ENCODE assay signal across 29 cellular contexts in genomic region chr4:7733201-7733600, GRCh38.
"Had no signal": no experiment of that assay in that cellular context is flagged by ENCODE, and none has a peak within 500 bp of the region (broad histone marks: within the 10 kb centered on the region; RNA-seq: fewer than 3 reads in every experiment).

No MANE protein-coding gene starts in this region.

- H3K9me3 Mint-ChIP-seq: natural killer cell; nephron progenitor cell; neural crest cell; stimulated activated memory B cell treated with anti-CD40 and anti-IgM and Interleukin-4, amounts not matched to agents 10 μg/mL and 1 μg/mL and 100 μg/mL, for 72 hours; stimulated activated naive CD8-positive, alpha-beta T cell treated with anti-CD3 and anti-CD28 coated beads, Interleukin-15, Interleukin-2, amounts not matched to agents 100 ng/mL and 50 ng/mL, for 24 hours; type B pancreatic cell had no signal

- H3K4me1 ChIP-seq: parathyroid adenoma, psoas muscle, right lobe of liver, sigmoid colon, suprapubic skin, testis, tibial artery, transverse colon, upper lobe of right lung, uterus had no signal

- H3K27ac ChIP-seq: ovary, parathyroid adenoma, psoas muscle, right lobe of liver, sigmoid colon, suprapubic skin, testis, tibial artery, transverse colon, upper lobe of right lung, uterus had no signal

- DNase-seq: naive thymus-derived CD4-positive, alpha-beta T cell; natural killer cell; nephron progenitor cell; occipital lobe; ovary; right lobe of liver; sigmoid colon; small intestine; stimulated activated CD4-positive, alpha-beta T cell treated with anti-CD3 and anti-CD28 coated beads, Interleukin-12 subunit alpha, Interleukin-12 subunit beta, amount 100 ng/mL, for 4 hours; stimulated activated CD4-positive, alpha-beta T cell treated with anti-CD3 and anti-CD28 coated beads, Interleukin-1b, Interleukin-23, amount 100 ng/mL, for 48 hours; stimulated activated CD4-positive, alpha-beta T cell treated with anti-CD3 and anti-CD28 coated beads, Interleukin-4, amount 100 ng/mL, for 1 hour; stimulated activated CD4-positive, alpha-beta T cell treated with anti-CD3 and anti-CD28 coated beads, Interleukin-4, amount 100 ng/mL, for 4 hours; stimulated activated CD8-positive, alpha-beta memory T cell treated with anti-CD3 and anti-CD28 coated beads, Interleukin-4, amount 100 ng/mL, for 48 hours; stimulated activated naive CD4-positive, alpha-beta T cell; substantia nigra; testis; tibial artery; transverse colon; upper lobe of right lung; uterus had no signal

- H3K9me3 ChIP-seq: ovary, psoas muscle, right lobe of liver, sigmoid colon, suprapubic skin, testis, tibial artery, transverse colon, upper lobe of right lung, uterus had no signal

- H3K4me3 Mint-ChIP-seq: naive thymus-derived CD4-positive, alpha-beta T cell; natural killer cell; nephron progenitor cell; neural crest cell; stimulated activated memory B cell treated with anti-CD40 and anti-IgM and Interleukin-4, amounts not matched to agents 10 μg/mL and 1 μg/mL and 100 μg/mL, for 72 hours; stimulated activated naive CD8-positive, alpha-beta T cell treated with anti-CD3 and anti-CD28 coated beads, Interleukin-15, Interleukin-2, amounts not matched to agents 100 ng/mL and 50 ng/mL, for 24 hours; type B pancreatic cell had no signal

- H3K27me3 ChIP-seq: ovary, right lobe of liver, sigmoid colon, suprapubic skin, testis, tibial artery, upper lobe of right lung, uterus had no signal

- H3K27ac Mint-ChIP-seq: natural killer cell; nephron progenitor cell; progenitor cell of endocrine pancreas; stimulated activated memory B cell treated with anti-CD40 and anti-IgM and Interleukin-4, amounts not matched to agents 10 μg/mL and 1 μg/mL and 100 μg/mL, for 72 hours; stimulated activated naive CD8-positive, alpha-beta T cell treated with anti-CD3 and anti-CD28 coated beads, Interleukin-15, Interleukin-2, amounts not matched to agents 100 ng/mL and 50 ng/mL, for 24 hours had no signal

- H3K4me1 Mint-ChIP-seq: natural killer cell; neural crest cell; stimulated activated memory B cell treated with anti-CD40 and anti-IgM and Interleukin-4, amounts not matched to agents 10 μg/mL and 1 μg/mL and 100 μg/mL, for 72 hours had no signal

- ATAC-seq: naive thymus-derived CD4-positive, alpha-beta T cell; natural killer cell; psoas muscle; right cardiac atrium; right lobe of liver; stimulated activated memory B cell treated with anti-CD40 and anti-IgM and Interleukin-4, amounts not matched to agents 10 μg/mL and 1 μg/mL and 100 μg/mL, for 72 hours; upper lobe of right lung had no signal

- H3K27me3 Mint-ChIP-seq: stimulated activated naive CD8-positive, alpha-beta T cell treated with anti-CD3 and anti-CD28 coated beads, Interleukin-15, Interleukin-2, amounts not matched to agents 100 ng/mL and 50 ng/mL, for 24 hours; type B pancreatic cell had no signal

- H3K36me3 ChIP-seq: ovary, right lobe of liver, suprapubic skin, transverse colon, upper lobe of right lung, uterus had no signal

- H3K4me3 ChIP-seq: ovary, psoas muscle, right lobe of liver, sigmoid colon, suprapubic skin, testis, tibial artery, transverse colon, upper lobe of right lung, uterus had no signal
